Comparison of ENCODE assay signal across 14 cellular contexts in genomic region chr15:49370782-49371181, GRCh38. TPM values are rescaled to one million over a fixed set of nuclear protein-coding genes. Genes with fewer than 3 reads are reported as not detected.
DNase-seq lines count a peak whose midpoint lies in the region; ATAC-seq and TF ChIP-seq lines count a peak whose summit lies in the region.
"Had no signal": no experiment of that assay in that cellular context is flagged by ENCODE, and none has a peak within 500 bp of the region (broad histone marks: within the 10 kb centered on the region; RNA-seq: fewer than 3 reads in every experiment).

No MANE protein-coding gene starts in this region.

- no peaks in the 10 kb centered on the region for H3K4me1 ChIP-seq in CD8-positive, alpha-beta memory T cell (ENCODE audit: insufficient read depth, low read length)

- TF ChIP-seq POLR2A in NB4 (IDR thresholded peaks at IDR 0.05; ENCODE audit: extremely low read depth, insufficient read length) = no peak

- CTCF ChIA-PET in CD8-positive, alpha-beta memory T cell (lab: Charles Lee) = no interaction called here

- no peak overlapping the region for H3K4me3 Mint-ChIP-seq in CD8-positive, alpha-beta memory T cell
- H3K4me3 Mint-ChIP-seq in activated T-cell treated with anti-CD3 and anti-CD28 coated beads, Interleukin-2, amount 50 U/mL, for 4 hours = no peak overlapping the region
- H3K4me3 Mint-ChIP-seq: CD4-positive, CD25-positive, alpha-beta regulatory T cell; central memory CD8-positive, alpha-beta T cell; natural killer cell had no signal

- H3K9me3 ChIP-seq in CD8-positive, alpha-beta memory T cell (ENCODE audit: low read length) = no peaks in the 10 kb centered on the region

- peak; percentile 19 for TF ChIP-seq CTCF in NB4 (IDR thresholded peaks at IDR 0.05; ENCODE audit: low read depth, low read length)
- peak; percentile 22 for TF ChIP-seq CTCF in retinal pigment epithelial cell (conservative IDR thresholded peaks at IDR 0.05; ENCODE audit: low read depth, low read length)

- no peaks in the 10 kb centered on the region for H3K27me3 Mint-ChIP-seq in CD8-positive, alpha-beta memory T cell
- no peaks in the 10 kb centered on the region for H3K27me3 Mint-ChIP-seq in activated T-cell treated with anti-CD3 and anti-CD28 coated beads, Interleukin-2, amount 50 U/mL, for 4 hours (ENCODE audit: low read depth)
- H3K27me3 Mint-ChIP-seq: CD4-positive, CD25-positive, alpha-beta regulatory T cell; central memory CD8-positive, alpha-beta T cell had no signal

- H3K36me3 ChIP-seq in CD8-positive, alpha-beta memory T cell (ENCODE audit: insufficient read depth, low read length) = no peaks in the 10 kb centered on the region

- no peaks in the 10 kb centered on the region for H3K4me1 Mint-ChIP-seq in CD8-positive, alpha-beta memory T cell
- no peaks in the 10 kb centered on the region for H3K4me1 Mint-ChIP-seq in activated T-cell treated with anti-CD3 and anti-CD28 coated beads, Interleukin-2, amount 50 U/mL, for 4 hours (ENCODE audit: low read depth)
- H3K4me1 Mint-ChIP-seq: CD4-positive, CD25-positive, alpha-beta regulatory T cell; central memory CD8-positive, alpha-beta T cell; natural killer cell had no signal

- H3K9me3 Mint-ChIP-seq in CD8-positive, alpha-beta memory T cell = peaks cover 2 to 9% (median 5%) of the 10 kb centered on the region in 5 donors
- peaks cover 4% of the 10 kb centered on the region for H3K9me3 Mint-ChIP-seq in activated T-cell treated with anti-CD3 and anti-CD28 coated beads, Interleukin-2, amount 50 U/mL, for 4 hours
- H3K9me3 Mint-ChIP-seq: natural killer cell had no signal

- no peak overlapping the region for H3K4me3 ChIP-seq in NB4 (ENCODE audit: low read depth, low read length)
- no peak overlapping the region for H3K4me3 ChIP-seq in retinal pigment epithelial cell (ENCODE audit: low read length)
- no peak overlapping the region for H3K4me3 ChIP-seq in CD8-positive, alpha-beta memory T cell (ENCODE audit: low read length)

- no peaks in the 10 kb centered on the region for H3K27me3 ChIP-seq in CD8-positive, alpha-beta memory T cell (ENCODE audit: insufficient read depth, low read length, poor library complexity, severe bottlenecking)

- ATAC-seq in GM18867 (IDR thresholded peaks at IDR 0.05; ENCODE audit: unreplicated experiment) = no peak
- no peak for ATAC-seq in activated T-cell treated with anti-CD3 and anti-CD28 coated beads, Interleukin-2, amount 50 U/mL, for 4 hours
- ATAC-seq: natural killer cell had no signal

- no peak overlapping the region for H3K27ac ChIP-seq in CD8-positive, alpha-beta memory T cell (ENCODE audit: low read depth, low read length)

- H3K27ac Mint-ChIP-seq in CD8-positive, alpha-beta memory T cell = no peak overlapping the region
- H3K27ac Mint-ChIP-seq: CD4-positive, CD25-positive, alpha-beta regulatory T cell; natural killer cell had no signal

- DNase-seq in SKM-1 treated with dmso at 0.1 percent for 144 hours (lab: John Stamatoyannopoulos, UW; ENCODE audit: unreplicated experiment) (peak; percentile 4), SKM-1 (lab: John Stamatoyannopoulos, UW; ENCODE audit: unreplicated experiment) (no peak), NB4 (ENCODE audit: low read depth) (peak; percentile 42), cerebellar cortex (ENCODE audit: low spot score) (peak; percentile 5), retinal pigment epithelial cell (ENCODE audit: low read depth) (no peak)
- DNase-seq in CD8-positive, alpha-beta memory T cell = no peak
- no peak for DNase-seq in activated T-cell treated with anti-CD3 and anti-CD28 coated beads, Interleukin-2, amount 50 U/mL, for 4 hours
- DNase-seq: activated CD8-positive, alpha-beta memory T cell treated with anti-CD3 and anti-CD28 coated beads, Interleukin-2, amount 50 U/mL, for 4 hours; natural killer cell; NCI-H187; T-helper 1 cell had no signal

- H3K36me3 Mint-ChIP-seq in CD8-positive, alpha-beta memory T cell = peaks cover 1 to 14% (median 2%) of the 10 kb centered on the region in 3 donors
- peaks cover 5% of the 10 kb centered on the region for H3K36me3 Mint-ChIP-seq in activated T-cell treated with anti-CD3 and anti-CD28 coated beads, Interleukin-2, amount 50 U/mL, for 4 hours (ENCODE audit: insufficient read depth)
- H3K36me3 Mint-ChIP-seq: CD4-positive, CD25-positive, alpha-beta regulatory T cell; natural killer cell had no signal

- POLR2A ChIA-PET in CD8-positive, alpha-beta memory T cell (lab: Charles Lee) = no interaction called here

RNA-seq across cellular contexts. Expression of gene FGF7, which starts 52.3 kb away (rescaled TPM):
- not detected for total RNA-seq in CD8-positive, alpha-beta memory T cell
- polyA plus RNA-seq in CD8-positive, alpha-beta memory T cell = not detected
- total RNA-seq in activated T-cell treated with anti-CD3 and anti-CD28 coated beads, Interleukin-2, amount 50 U/mL, for 4 hours = under 1 TPM in 1 of 3 donors, not detected in 2; 0.08 TPM
- total RNA-seq: CD4-positive, CD25-positive, alpha-beta regulatory T cell; natural killer cell had no signal

Comparison
In these comparisons a context has a peak if more than half of its experiments do, and no peak if none do; other contexts are left out.
1. DNase-seq: peak in SKM-1 treated with dmso at 0.1 percent for 144 hours (single experiment), NB4 (single experiment) and cerebellar cortex (single experiment); none in SKM-1 (single experiment), retinal pigment epithelial cell (single experiment), CD8-positive, alpha-beta memory T cell (0 of 5) and activated T-cell treated with anti-CD3 and anti-CD28 coated beads, Interleukin-2, amount 50 U/mL, for 4 hours (single experiment).